ENCODE assay signal across 9 cellular contexts in genomic region chr2:197286805-197287595, GRCh38. TPM values are rescaled to one million over a fixed set of nuclear protein-coding genes. Genes with fewer than 3 reads are reported as not detected.
DNase-seq lines count a peak whose midpoint lies in the region; ATAC-seq, FAIRE-seq and TF ChIP-seq lines count a peak whose summit lies in the region.
"Had no signal": no experiment of that assay in that cellular context is flagged by ENCODE, and none has a peak within 500 bp of the region (broad histone marks: within the 10 kb centered on the region; RNA-seq: fewer than 3 reads in every experiment).

No MANE protein-coding gene starts in this region.

- CTCF ChIA-PET in activated CD8-positive, alpha-beta T cell treated with anti-CD3 and anti-CD28 coated beads for 36 hours (lab: Charles Lee): interaction anchor here (0.6 to 2.0 kb wide), 6 partner anchors 11 to 174 kb away, joined by 3 to 4 read pairs (median 4); no protein-coding TSS in a partner anchor

- peaks cover 76% of the 10 kb centered on the region for H3K4me1 Mint-ChIP-seq in activated CD8-positive, alpha-beta T cell treated with anti-CD3 and anti-CD28 coated beads for 36 hours (ENCODE audit: low read depth)

- POLR2A ChIA-PET in activated CD8-positive, alpha-beta T cell treated with anti-CD3 and anti-CD28 coated beads for 36 hours (lab: Charles Lee): interaction anchor here (0.7 to 3.8 kb wide), 7 partner anchors 8 to 22 kb away, joined by 3 to 21 read pairs (median 3); partner anchors contain the start of gene ANKRD44

- no peaks in the 10 kb centered on the region for H3K27me3 ChIP-seq in small intestine (ENCODE audit: control insufficient read depth in 2 of 2, insufficient read depth in 2 of 2, low read length in 2 of 2)

- peaks cover 13% of the 10 kb centered on the region for H3K9me3 Mint-ChIP-seq in activated CD8-positive, alpha-beta T cell treated with anti-CD3 and anti-CD28 coated beads for 36 hours

- peak overlapping the region in 1 of 2 donors; percentile 74 for H3K27ac ChIP-seq in small intestine (ENCODE audit: low read depth in 1 of 2, low read length in 1 of 2)

- H3K4me3 ChIP-seq in foreskin fibroblast (ENCODE audit: low read depth in 1 of 2, low read length in 2 of 2) (no peak overlapping the region), small intestine (ENCODE audit: low read depth in 1 of 2, low read length in 2 of 2) (no peak overlapping the region)
- H3K4me3 ChIP-seq: skin epidermis had no signal

- DNase-seq in ELR (ENCODE audit: low read depth) (peak; percentile 90), HPDE6-E6E7 (ENCODE audit: extremely low spot score) (peak; percentile 73), foreskin fibroblast (peak; percentile 85 to 94), small intestine (peak; percentile 58), DMS153 (lab: John Stamatoyannopoulos, UW) (no peak)
- DNase-seq in activated CD8-positive, alpha-beta T cell treated with anti-CD3 and anti-CD28 coated beads for 36 hours: peak; percentile 70
- DNase-seq in NK-92 treated with Interleukin-12 subunit alpha and Interleukin-12 subunit beta, amount 100 ng/mL, for 24 hours (lab: John Stamatoyannopoulos, UW): no peak

- peaks cover 56% of the 10 kb centered on the region for H3K36me3 Mint-ChIP-seq in activated CD8-positive, alpha-beta T cell treated with anti-CD3 and anti-CD28 coated beads for 36 hours (ENCODE audit: low read depth)

- no peaks in the 10 kb centered on the region for H3K27me3 Mint-ChIP-seq in activated CD8-positive, alpha-beta T cell treated with anti-CD3 and anti-CD28 coated beads for 36 hours

- no peaks in the 10 kb centered on the region for H3K9me3 ChIP-seq in small intestine (ENCODE audit: control insufficient read depth, low read depth)

- peak overlapping the region; percentile 100 for H3K27ac Mint-ChIP-seq in activated CD8-positive, alpha-beta T cell treated with anti-CD3 and anti-CD28 coated beads for 36 hours

- WGBS in small intestine, 3 donors: 55 to 58% (median 57%) methylated on average over 8 of the region's 8 CpGs

- no peak for TF ChIP-seq CTCF in activated CD8-positive, alpha-beta T cell treated with anti-CD3 and anti-CD28 coated beads for 36 hours (IDR thresholded peaks at IDR 0.05)
- no peak for TF ChIP-seq CTCF in foreskin fibroblast (IDR thresholded peaks at IDR 0.05; ENCODE audit: low read depth, low read length)

- intact Hi-C loops in activated CD8-positive, alpha-beta T cell treated with anti-CD3 and anti-CD28 coated beads for 36 hours (cut with micrococcal nuclease): no loop called here

- no peak for FAIRE-seq in small intestine (lab: Jason Lieb, UNC)

- H3K4me1 ChIP-seq in small intestine (ENCODE audit: control insufficient read depth in 2 of 2, insufficient read depth in 1 of 2, low read depth in 1 of 2, low read length in 1 of 2): peaks cover 0 to 4% of the 10 kb centered on the region in 2 donors

- ATAC-seq in GM21381 (IDR thresholded peaks at IDR 0.05; ENCODE audit: unreplicated experiment): peak; percentile 95
- peak; percentile 92 for ATAC-seq in activated CD8-positive, alpha-beta T cell treated with anti-CD3 and anti-CD28 coated beads for 36 hours

- peak overlapping the region; percentile 70 for H3K4me3 Mint-ChIP-seq in activated CD8-positive, alpha-beta T cell treated with anti-CD3 and anti-CD28 coated beads for 36 hours

- no peaks in the 10 kb centered on the region for H3K36me3 ChIP-seq in small intestine (ENCODE audit: control insufficient read depth in 2 of 2, insufficient read depth in 2 of 2, low read length in 2 of 2)

RNA-seq across cellular contexts. Expression of gene ANKRD44, which starts 23.6 kb away (rescaled TPM):
- total RNA-seq in activated CD8-positive, alpha-beta T cell treated with anti-CD3 and anti-CD28 coated beads for 36 hours: 100 to 1,000 TPM; 131 to 132 TPM
- polyA plus RNA-seq in small intestine: 1 to 10 TPM in 2 of 3 donors, under 1 TPM in 1; 0.89 to 2.0 (median 1.4) TPM

Comparison
In these comparisons a context has a peak if more than half of its experiments do, and no peak if none do; other contexts are left out.
1. DNase-seq: peak in ELR (single experiment), HPDE6-E6E7 (single experiment), activated CD8-positive, alpha-beta T cell treated with anti-CD3 and anti-CD28 coated beads for 36 hours (single experiment), foreskin fibroblast (2 of 2) and small intestine (single experiment); none in DMS153 (single experiment) and NK-92 treated with Interleukin-12 subunit alpha and Interleukin-12 subunit beta, amount 100 ng/mL, for 24 hours (single experiment).